Comparison of ENCODE assay signal across 16 cellular contexts in genomic region chr1:234708700-234709395, GRCh38.
DNase-seq lines count a peak whose midpoint lies in the region; ATAC-seq, FAIRE-seq and TF ChIP-seq lines count a peak whose summit lies in the region.
"Had no signal": no experiment of that assay in that cellular context is flagged by ENCODE, and none has a peak within 500 bp of the region (broad histone marks: within the 10 kb centered on the region; RNA-seq: fewer than 3 reads in every experiment).

No MANE protein-coding gene starts in this region.

- H3K4me1 ChIP-seq in trophoblast cell (ENCODE audit: control insufficient read depth in 1 of 2, insufficient read depth in 2 of 2, low read length in 2 of 2) (peaks cover 8 to 10% of the 10 kb centered on the region in 2 experiments), stomach (peaks cover 9 to 44% (median 14%) of the 10 kb centered on the region in 4 donors)

- H3K27ac Mint-ChIP-seq in activated T-helper 17 cell treated with anti-CD3 and anti-CD28 coated beads, Interleukin-2, amount 50 U/mL, for 72 hours, result no peak overlapping the region

- H3K27ac ChIP-seq in trophoblast cell (ENCODE audit: low read depth, low read length) (no peak overlapping the region), stomach (no peak overlapping the region)
- H3K27ac ChIP-seq: esophagus muscularis mucosa, thoracic aorta had no signal

- H3K9me3 ChIP-seq in trophoblast cell (ENCODE audit: insufficient read depth, low read depth, low read length) (no peaks in the 10 kb centered on the region), stomach (no peaks in the 10 kb centered on the region)
- H3K9me3 ChIP-seq: esophagus muscularis mucosa, thoracic aorta had no signal

- H3K14ac ChIP-seq in trophoblast cell (ENCODE audit: low read length), result no peak overlapping the region

- H3K79me1 ChIP-seq in trophoblast cell (ENCODE audit: low read length), result peaks cover 5% of the 10 kb centered on the region

- H3K27me3 Mint-ChIP-seq in activated T-helper 17 cell treated with anti-CD3 and anti-CD28 coated beads, Interleukin-2, amount 50 U/mL, for 72 hours, result no peaks in the 10 kb centered on the region

- TF ChIP-seq CTCF in stomach (IDR thresholded peaks at IDR 0.05), result no peak

- FAIRE-seq in RCC 7860 (lab: Jason Lieb, UNC), result no peak

- no peak overlapping the region for H2AFZ ChIP-seq in trophoblast cell (ENCODE audit: insufficient read depth, low read length, poor library complexity)
- H2AFZ ChIP-seq: hepatocyte had no signal

- H3K36me3 ChIP-seq in trophoblast cell (ENCODE audit: control insufficient read depth in 1 of 2, insufficient read depth in 2 of 2, low read length in 2 of 2), result no peaks in the 10 kb centered on the region
- H3K36me3 ChIP-seq in stomach, result no peaks in the 10 kb centered on the region
- H3K36me3 ChIP-seq: esophagus muscularis mucosa, thoracic aorta had no signal

- no peak overlapping the region for H3K23ac ChIP-seq in trophoblast cell (ENCODE audit: low read length)

- H2AK5ac ChIP-seq in trophoblast cell (ENCODE audit: low read length), result no peak overlapping the region

- H3K9me3 Mint-ChIP-seq in activated T-helper 17 cell treated with anti-CD3 and anti-CD28 coated beads, Interleukin-2, amount 50 U/mL, for 72 hours, result no peaks in the 10 kb centered on the region

- H3K36me3 Mint-ChIP-seq in activated T-helper 17 cell treated with anti-CD3 and anti-CD28 coated beads, Interleukin-2, amount 50 U/mL, for 72 hours (ENCODE audit: low read depth), result no peaks in the 10 kb centered on the region

- no peak overlapping the region for H3K18ac ChIP-seq in trophoblast cell (ENCODE audit: low read length)

- no peak overlapping the region for H3K4me3 ChIP-seq in trophoblast cell (ENCODE audit: low read depth, low read length)
- no peak overlapping the region for H3K4me3 ChIP-seq in stomach
- H3K4me3 ChIP-seq: esophagus muscularis mucosa, hepatocyte, thoracic aorta had no signal

- no peak overlapping the region for H4K8ac ChIP-seq in trophoblast cell (ENCODE audit: low read depth, low read length)

- H2BK5ac ChIP-seq in trophoblast cell (ENCODE audit: low read depth, low read length, poor library complexity), result no peak overlapping the region

- H3K9ac ChIP-seq in trophoblast cell (ENCODE audit: low read length), result no peak overlapping the region

- H3K4me1 Mint-ChIP-seq in activated T-helper 17 cell treated with anti-CD3 and anti-CD28 coated beads, Interleukin-2, amount 50 U/mL, for 72 hours, result peaks cover 10% of the 10 kb centered on the region

- H3K4ac ChIP-seq in trophoblast cell (ENCODE audit: low read depth, low read length), result no peak overlapping the region

- H2BK12ac ChIP-seq in trophoblast cell (ENCODE audit: low read length), result no peak overlapping the region

- H3K79me2 ChIP-seq in trophoblast cell (ENCODE audit: control insufficient read depth, insufficient read depth, low read length, poor library complexity), result no peaks in the 10 kb centered on the region
- H3K79me2 ChIP-seq: hepatocyte had no signal

- intact Hi-C loops in stomach (cut with DNase I; ENCODE audit: low total_unique reads), result loop anchor here (10.0 kb wide), 1 partner anchor 84 kb away; no protein-coding TSS in a partner anchor

- no peak overlapping the region for H4K91ac ChIP-seq in trophoblast cell (ENCODE audit: low read depth, low read length)

- no peak overlapping the region for H2BK120ac ChIP-seq in trophoblast cell (ENCODE audit: insufficient read depth, low read length, poor library complexity)

- no peak for TF ChIP-seq EP300 in stomach (IDR thresholded peaks at IDR 0.05)

- DNase-seq in ELR (ENCODE audit: low read depth) (peak; percentile 33), RCC 7860 (ENCODE audit: low spot score) (peak; percentile 37), islet precursor cell (peak; percentile 83), trophoblast cell (peak; percentile 76 to 78), stomach (no peak)
- DNase-seq: activated effector memory CD4-positive, alpha-beta T cell treated with Interleukin-2 at 50 U/mL for 16 hours; GOT3; NCI-H187; PC-3; stimulated activated CD4-positive, alpha-beta T cell treated with anti-CD3 and anti-CD28 coated beads, Interleukin-2, amount 100 ng/mL, for 48 hours had no signal

- TF ChIP-seq POLR2A in stomach (IDR thresholded peaks at IDR 0.05), result no peak

- ATAC-seq in HG03025 (IDR thresholded peaks at IDR 0.05; ENCODE audit: low FRiP score, unreplicated experiment), result no peak
- no peak for ATAC-seq in activated T-helper 17 cell treated with anti-CD3 and anti-CD28 coated beads, Interleukin-2, amount 50 U/mL, for 72 hours (replicated peaks)
- no peak for ATAC-seq in GM18873 (IDR thresholded peaks at IDR 0.05; ENCODE audit: low FRiP score, unreplicated experiment)
- ATAC-seq: PC-3 had no signal

- WGBS in trophoblast cell (ENCODE audit: extremely low coverage, insufficient coverage, insufficient read length), result no CpG with 5 or more reads among the region's 9 CpGs
- 87 to 93% (median 92%) methylated on average over 9 of the region's 9 CpGs for WGBS in stomach, 5 donors

- H3K4me2 ChIP-seq in trophoblast cell (ENCODE audit: low read length), result no peak overlapping the region
- H3K4me2 ChIP-seq: hepatocyte had no signal

- H3K4me3 Mint-ChIP-seq in activated T-helper 17 cell treated with anti-CD3 and anti-CD28 coated beads, Interleukin-2, amount 50 U/mL, for 72 hours, result no peak overlapping the region

- no peak overlapping the region for H4K12ac ChIP-seq in trophoblast cell (ENCODE audit: low read depth, low read length)

- H3K27me3 ChIP-seq in trophoblast cell (ENCODE audit: insufficient read depth, low read length), result no peaks in the 10 kb centered on the region
- H3K27me3 ChIP-seq in stomach, result no peaks in the 10 kb centered on the region
- H3K27me3 ChIP-seq: esophagus muscularis mucosa, hepatocyte had no signal
